ENCODE assay signal across 35 cellular contexts in the genomic region with DNA sequence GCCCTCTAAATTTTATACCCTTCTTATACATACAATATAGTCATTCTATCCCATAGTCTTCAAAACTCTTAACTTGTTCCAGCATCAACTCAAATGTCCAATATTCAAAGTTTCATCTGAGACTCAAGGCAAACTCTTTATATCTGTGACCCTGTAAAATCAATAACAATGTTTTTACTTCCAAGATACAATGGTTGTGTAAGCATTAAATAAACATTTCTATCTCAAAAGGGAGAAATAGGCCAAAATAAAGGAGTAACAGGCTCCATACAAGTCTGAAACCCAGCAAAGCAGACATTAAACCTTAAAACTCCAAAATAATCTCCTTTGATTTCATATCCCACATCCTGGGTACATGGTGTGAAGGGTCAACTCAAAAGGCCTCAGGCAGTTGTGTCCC.
"Had no signal": no experiment of that assay in that cellular context is flagged by ENCODE, and none has a peak within 500 bp of the region (broad histone marks: within the 10 kb centered on the region; RNA-seq: fewer than 3 reads in every experiment).

No MANE protein-coding gene starts in this region.

- H3K4me2 ChIP-seq: KMS-11 had no signal

- H3K36me3 ChIP-seq: MG63 had no signal

- H3K4me3 ChIP-seq: MG63 had no signal

- H3K9ac ChIP-seq: KMS-11 had no signal

- H3K9me3 ChIP-seq: MG63 had no signal

- H3K27ac ChIP-seq: KMS-11 had no signal

- DNase-seq: Karpas-422, Kasumi-1, KG1, MG63, MM.1S, MV-4-11, NCI-H1048, NCI-H1092, NCI-H1092 treated with DMSO at 0.1 percent for 48 hours, NCI-H1105, NCI-H1105 treated with DMSO at 0.1 percent for 48 hours, NCI-H1417, NCI-H1417 treated with DMSO at 0.1 percent for 48 hours, NCI-H1436, NCI-H1436 treated with DMSO at 0.1 percent for 48 hours, NCI-H146, NCI-H1694, NCI-H1694 treated with DMSO at 0.1 percent for 48 hours, NCI-H187, NCI-H187 treated with DMSO at 0.1 percent for 48 hours, NCI-H1930, NCI-H2029, NCI-H2029 treated with DMSO at 0.1 percent for 48 hours, NCI-H2081, NCI-H2081 treated with DMSO at 0.1 percent for 48 hours, NCI-H2107, NCI-H2171, NCI-H2171 treated with DMSO at 0.1 percent for 48 hours, NCI-H2227 treated with DMSO at 0.1 percent for 48 hours, NCI-H226, NCI-H345, NCI-H446, NCI-H446 treated with DMSO at 0.1 percent for 48 hours, NCI-H510A had no signal

- H3K27me3 ChIP-seq: MG63 had no signal
